In genomic region chr6:41428995-41429417, GRCh38 we compare ENCODE assay signal across 8 cellular contexts.
DNase-seq lines count a peak whose midpoint lies in the region; ATAC-seq, FAIRE-seq and TF ChIP-seq lines count a peak whose summit lies in the region.

No MANE protein-coding gene starts in this region.

- H3K36me3 ChIP-seq in fibroblast of lung (ENCODE audit: control insufficient read depth, insufficient read depth, low read length) (no peaks in the 10 kb centered on the region), skeletal muscle tissue (ENCODE audit: control insufficient read depth in 3 of 3, insufficient read depth in 3 of 3, low read length in 3 of 3) (no peaks in the 10 kb centered on the region)

- DNase-seq in H54 (ENCODE audit: insufficient read length, low spot score): peak; percentile 77
- DNase-seq in RCC 7860 (ENCODE audit: low spot score): peak; percentile 5
- DNase-seq in fibroblast of lung (ENCODE audit: low read depth in 2 of 2): peak; percentile 16 to 77
- no peak for DNase-seq in left lobe of liver (ENCODE audit: low spot score)
- DNase-seq in GM12891 (ENCODE audit: insufficient read length, low spot score): no peak

- no peaks in the 10 kb centered on the region for H3K9me3 ChIP-seq in fibroblast of lung (ENCODE audit: control insufficient read depth, insufficient read depth, low read depth, low read length)
- H3K9me3 ChIP-seq in skeletal muscle tissue (ENCODE audit: control insufficient read depth in 3 of 3, low read length in 3 of 3): no peaks in the 10 kb centered on the region

- H3K27ac ChIP-seq in fibroblast of lung (ENCODE audit: insufficient read depth, low read length) (no peak overlapping the region), skeletal muscle tissue (ENCODE audit: low read depth, low read length) (peak overlapping the region; percentile 23)

- no peaks in the 10 kb centered on the region for H4K20me1 ChIP-seq in fibroblast of lung (ENCODE audit: control insufficient read depth, extremely low read depth, insufficient read depth, low read length)

- no peak overlapping the region for H3K4me2 ChIP-seq in fibroblast of lung (ENCODE audit: extremely low read depth, insufficient read depth, low read length)

- H3K9ac ChIP-seq in fibroblast of lung (ENCODE audit: insufficient read depth, low read length): no peak overlapping the region
- H3K9ac ChIP-seq in skeletal muscle tissue (ENCODE audit: low read depth in 1 of 3, low read length in 3 of 3): peak overlapping the region in 1 of 3 donors; percentile 57

- ATAC-seq in GM18498 (IDR thresholded peaks at IDR 0.05; ENCODE audit: unreplicated experiment): no peak
- no peak for ATAC-seq in left lobe of liver
- ATAC-seq in HG03097 (IDR thresholded peaks at IDR 0.05; ENCODE audit: low FRiP score, unreplicated experiment): no peak

- H3K4me1 ChIP-seq in fibroblast of lung (ENCODE audit: control insufficient read depth, extremely low read depth, insufficient read depth, low read length): no peaks in the 10 kb centered on the region
- H3K4me1 ChIP-seq in skeletal muscle tissue (ENCODE audit: control insufficient read depth in 3 of 3, insufficient read depth in 3 of 3, low read length in 3 of 3): peaks cover 25 to 35% (median 32%) of the 10 kb centered on the region in 3 donors

- TF ChIP-seq POLR2A in H54 (IDR thresholded peaks at IDR 0.05; ENCODE audit: low read depth, low read length) (no peak), GM12891 (IDR thresholded peaks at IDR 0.05; ENCODE audit: low read depth, low read length) (no peak)

- H2AFZ ChIP-seq in fibroblast of lung (ENCODE audit: low read length): no peak overlapping the region

- no peak overlapping the region for H3K4me3 ChIP-seq in fibroblast of lung (replicated peaks in 1 of 4; ENCODE audit: control extremely low read depth in 1 of 4, insufficient read depth in 1 of 4, low read depth in 3 of 4, low read length in 4 of 4)
- H3K4me3 ChIP-seq in skeletal muscle tissue (ENCODE audit: low read length in 3 of 3): peak overlapping the region in 1 of 3 donors; percentile 46

- no peaks in the 10 kb centered on the region for H3K79me2 ChIP-seq in fibroblast of lung (ENCODE audit: control insufficient read depth, insufficient read depth, low read length)

- FAIRE-seq in H54 (lab: Jason Lieb, UNC): no peak
- FAIRE-seq in RCC 7860 (lab: Jason Lieb, UNC): no peak
- no peak for FAIRE-seq in GM12891 (lab: Jason Lieb, UNC)

- H3K27me3 ChIP-seq in fibroblast of lung (ENCODE audit: control insufficient read depth, insufficient read depth, low read length): peaks cover 18% of the 10 kb centered on the region
- H3K27me3 ChIP-seq in skeletal muscle tissue (ENCODE audit: control insufficient read depth in 3 of 3, insufficient read depth in 3 of 3, low read length in 3 of 3): peaks cover 0 to 4% (median 0%) of the 10 kb centered on the region in 3 donors

- no peak for TF ChIP-seq CTCF in fibroblast of lung (conservative IDR thresholded peaks at IDR 0.05 in 1 of 2, IDR thresholded peaks at IDR 0.05 in 1 of 2; ENCODE audit: low read depth in 1 of 2, low read length in 2 of 2)

TF ChIP-seq in GM12891, 5 proteins besides CTCF, POLR2A, EP300 and RAD21:
- no peak for TF ChIP-seq POU2F2 (IDR thresholded peaks at IDR 0.05; ENCODE audit: low read depth, low read length)
- TF ChIP-seq TAF1 (IDR thresholded peaks at IDR 0.05; ENCODE audit: low read depth, low read length): no peak
- TF ChIP-seq SPI1 (IDR thresholded peaks at IDR 0.05; ENCODE audit: low read depth, low read length): no peak
- TF ChIP-seq POLR2AphosphoS5 (IDR thresholded peaks at IDR 0.05; ENCODE audit: low read depth, low read length): no peak
- TF ChIP-seq PAX5 (IDR thresholded peaks at IDR 0.05; ENCODE audit: insufficient read depth, low read length, severe bottlenecking): no peak

Comparison
In these comparisons a context has a peak if more than half of its experiments do, and no peak if none do; other contexts are left out.
1. DNase-seq: peak in H54 (single experiment), RCC 7860 (single experiment) and fibroblast of lung (2 of 2); none in left lobe of liver (single experiment) and GM12891 (single experiment).